2 cellular contexts compared by ENCODE assay signal in the genomic region with DNA sequence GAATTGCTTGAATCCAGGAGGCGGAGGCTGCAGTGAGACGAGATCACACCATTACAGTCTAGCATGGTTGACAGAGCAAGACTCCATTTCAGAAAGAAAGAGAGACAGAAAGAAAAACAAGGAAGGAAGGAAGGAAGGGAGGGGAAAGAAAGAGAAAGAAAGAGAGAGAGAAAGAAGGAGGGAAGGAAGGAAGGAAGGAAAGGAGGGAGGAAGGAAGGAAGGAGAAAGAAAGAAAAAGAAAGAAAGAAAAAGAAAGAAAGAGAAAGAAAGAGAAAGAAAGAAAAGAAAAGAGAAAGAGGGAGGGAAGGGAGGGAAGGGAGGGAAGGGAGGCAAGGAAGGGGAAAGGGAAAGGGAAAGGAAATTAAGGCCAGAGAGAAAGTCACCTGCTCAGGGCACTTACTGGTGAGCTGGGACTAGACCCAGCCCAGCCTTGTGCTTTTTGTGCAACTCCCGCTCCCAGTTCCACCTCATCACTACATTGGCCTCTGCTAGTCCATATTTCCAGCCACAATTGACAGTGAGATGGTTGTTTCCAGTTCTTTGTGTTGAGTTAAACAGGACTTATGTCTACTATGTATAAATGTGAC.
TF ChIP-seq lines count a peak whose summit lies in the region.

No MANE protein-coding gene starts in this region.

TF ChIP-seq in GM12891, 5 proteins besides CTCF, POLR2A, EP300 and RAD21:
- TF ChIP-seq POLR2AphosphoS5 (IDR thresholded peaks at IDR 0.05; ENCODE audit: low read depth, low read length) = no peak
- TF ChIP-seq PAX5 (IDR thresholded peaks at IDR 0.05; ENCODE audit: insufficient read depth, low read length, severe bottlenecking) = no peak
- no peak for TF ChIP-seq TAF1 (IDR thresholded peaks at IDR 0.05; ENCODE audit: low read depth, low read length)
- TF ChIP-seq POU2F2 (IDR thresholded peaks at IDR 0.05; ENCODE audit: low read depth, low read length) = no peak
- no peak for TF ChIP-seq SPI1 (IDR thresholded peaks at IDR 0.05; ENCODE audit: low read depth, low read length)

TF ChIP-seq in K562, 482 proteins besides CTCF, POLR2A, EP300 and RAD21:
- TF ChIP-seq ATF1 (CRISPR knock-in tag; IDR thresholded peaks at IDR 0.05) (no peak), ATF1 (tag; IDR thresholded peaks at IDR 0.05) (no peak), ETV5 (CRISPR knock-in tag; IDR thresholded peaks at IDR 0.05; ENCODE audit: low read depth) (no peak)
- TF ChIP-seq, protein P1, sequence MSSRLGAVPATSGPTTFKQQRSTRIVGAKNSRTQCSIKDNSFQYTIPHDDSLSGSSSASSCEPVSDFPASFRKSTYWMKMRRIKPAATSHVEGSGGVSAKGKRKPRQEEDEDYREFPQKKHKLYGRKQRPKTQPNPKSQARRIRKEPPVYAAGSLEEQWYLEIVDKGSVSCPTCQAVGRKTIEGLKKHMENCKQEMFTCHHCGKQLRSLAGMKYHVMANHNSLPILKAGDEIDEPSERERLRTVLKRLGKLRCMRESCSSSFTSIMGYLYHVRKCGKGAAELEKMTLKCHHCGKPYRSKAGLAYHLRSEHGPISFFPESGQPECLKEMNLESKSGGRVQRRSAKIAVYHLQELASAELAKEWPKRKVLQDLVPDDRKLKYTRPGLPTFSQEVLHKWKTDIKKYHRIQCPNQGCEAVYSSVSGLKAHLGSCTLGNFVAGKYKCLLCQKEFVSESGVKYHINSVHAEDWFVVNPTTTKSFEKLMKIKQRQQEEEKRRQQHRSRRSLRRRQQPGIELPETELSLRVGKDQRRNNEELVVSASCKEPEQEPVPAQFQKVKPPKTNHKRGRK (tag; IDR thresholded peaks at IDR 0.05) = peak; percentile 83
- TF ChIP-seq, protein P2, sequence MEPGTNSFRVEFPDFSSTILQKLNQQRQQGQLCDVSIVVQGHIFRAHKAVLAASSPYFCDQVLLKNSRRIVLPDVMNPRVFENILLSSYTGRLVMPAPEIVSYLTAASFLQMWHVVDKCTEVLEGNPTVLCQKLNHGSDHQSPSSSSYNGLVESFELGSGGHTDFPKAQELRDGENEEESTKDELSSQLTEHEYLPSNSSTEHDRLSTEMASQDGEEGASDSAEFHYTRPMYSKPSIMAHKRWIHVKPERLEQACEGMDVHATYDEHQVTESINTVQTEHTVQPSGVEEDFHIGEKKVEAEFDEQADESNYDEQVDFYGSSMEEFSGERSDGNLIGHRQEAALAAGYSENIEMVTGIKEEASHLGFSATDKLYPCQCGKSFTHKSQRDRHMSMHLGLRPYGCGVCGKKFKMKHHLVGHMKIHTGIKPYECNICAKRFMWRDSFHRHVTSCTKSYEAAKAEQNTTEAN (CRISPR knock-in tag; IDR thresholded peaks at IDR 0.05) = no peak
